ENCODE assay signal across 10 cellular contexts in genomic region chr1:202561726-202562442, GRCh38.
DNase-seq lines count a peak whose midpoint lies in the region; ATAC-seq and TF ChIP-seq lines count a peak whose summit lies in the region.
"Had no signal": no experiment of that assay in that cellular context is flagged by ENCODE, and none has a peak within 500 bp of the region (broad histone marks: within the 10 kb centered on the region; RNA-seq: fewer than 3 reads in every experiment).

No MANE protein-coding gene starts in this region.

- no peak for DNase-seq in RWPE2 (ENCODE audit: low spot score)
- DNase-seq in fibroblast of mammary gland (ENCODE audit: low read depth) = no peak
- DNase-seq in retinal pigment epithelial cell (ENCODE audit: low read depth) = no peak
- DNase-seq in NOMO-1 treated with dmso at 0.1 percent for 144 hours (lab: John Stamatoyannopoulos, UW; ENCODE audit: unreplicated experiment) = no peak
- no peak for DNase-seq in NCI-H774 (lab: John Stamatoyannopoulos, UW)
- no peak for DNase-seq in NK-92 treated with Interleukin-12 subunit alpha and Interleukin-12 subunit beta, amount 100 ng/mL, for 24 hours (lab: John Stamatoyannopoulos, UW)
- DNase-seq: activated CD4-positive, alpha-beta T cell treated with anti-CD3 and anti-CD28 coated beads, Interleukin-2, amount 50 U/mL, for 48 hours; C1 segment of cervical spinal cord had no signal

- H3K27me3 ChIP-seq in RWPE2 (ENCODE audit: insufficient read depth, poor library complexity, severe bottlenecking) = no peaks in the 10 kb centered on the region

- no peaks in the 10 kb centered on the region for H3K4me1 ChIP-seq in RWPE2 (ENCODE audit: insufficient read depth, poor library complexity, severe bottlenecking)

- no peak overlapping the region for H3K27ac ChIP-seq in RWPE2 (ENCODE audit: poor library complexity, severe bottlenecking)

- no peaks in the 10 kb centered on the region for H3K9me3 ChIP-seq in RWPE2 (ENCODE audit: severe bottlenecking)

- TF ChIP-seq CTCF in GM12872 (IDR thresholded peaks at IDR 0.05; ENCODE audit: insufficient read depth, low read depth, low read length) = peak; percentile 29; the same call in 1 of the 3 replicates
- TF ChIP-seq CTCF in RWPE2 (IDR thresholded peaks at IDR 0.05; ENCODE audit: poor library complexity, severe bottlenecking) = peak; percentile 25
- TF ChIP-seq CTCF in fibroblast of mammary gland (conservative IDR thresholded peaks at IDR 0.05; ENCODE audit: control insufficient read depth, insufficient read depth, low read depth, low read length) = peak; percentile 38
- peak; percentile 31 for TF ChIP-seq CTCF in retinal pigment epithelial cell (conservative IDR thresholded peaks at IDR 0.05; ENCODE audit: low read depth, low read length)

- no peaks in the 10 kb centered on the region for H3K36me3 ChIP-seq in RWPE2 (ENCODE audit: low read depth)

- H3K4me3 ChIP-seq in RWPE2 (ENCODE audit: severe bottlenecking) (no peak overlapping the region), fibroblast of mammary gland (ENCODE audit: control insufficient read depth, low read depth, low read length) (no peak overlapping the region), retinal pigment epithelial cell (ENCODE audit: low read length) (no peak overlapping the region)

- ATAC-seq in RWPE2 (ENCODE audit: low read depth) (no peak), GM18868 (IDR thresholded peaks at IDR 0.05; ENCODE audit: unreplicated experiment) (no peak)
